Comparison of ENCODE assay signal across 1 cellular context in the genomic region with DNA sequence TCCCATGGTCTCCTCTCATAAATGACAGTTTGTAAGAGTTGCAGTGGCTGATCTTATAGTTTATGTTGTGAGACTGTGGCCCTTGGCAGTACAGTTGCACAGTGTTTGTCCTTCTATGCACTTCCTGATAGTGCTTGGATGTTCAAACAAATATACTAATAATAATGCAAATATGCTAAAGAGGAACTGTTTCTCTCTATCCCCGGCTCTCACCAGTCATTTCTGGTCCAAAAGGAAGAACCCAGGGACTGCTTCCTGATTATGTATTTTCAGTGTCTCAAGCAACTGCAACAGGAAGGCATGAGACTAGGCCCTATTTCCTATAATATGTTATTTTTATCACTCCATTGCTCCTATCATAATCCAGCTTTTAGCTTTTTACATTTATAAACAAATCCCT.
TF ChIP-seq lines count a peak whose summit lies in the region.

No MANE protein-coding gene starts in this region.

TF ChIP-seq in K562, 482 proteins besides CTCF, POLR2A, EP300 and RAD21:
- TF ChIP-seq TAF7 (tag; IDR thresholded peaks at IDR 0.05) = no peak
- TF ChIP-seq NUFIP1 (IDR thresholded peaks at IDR 0.05; ENCODE audit: partially characterized antibody) = no peak
- TF ChIP-seq ZEB2 (IDR thresholded peaks at IDR 0.05) = no peak
- TF ChIP-seq NR1H2 (CRISPR knock-in tag; IDR thresholded peaks at IDR 0.05) = no peak
- TF ChIP-seq, protein P1, sequence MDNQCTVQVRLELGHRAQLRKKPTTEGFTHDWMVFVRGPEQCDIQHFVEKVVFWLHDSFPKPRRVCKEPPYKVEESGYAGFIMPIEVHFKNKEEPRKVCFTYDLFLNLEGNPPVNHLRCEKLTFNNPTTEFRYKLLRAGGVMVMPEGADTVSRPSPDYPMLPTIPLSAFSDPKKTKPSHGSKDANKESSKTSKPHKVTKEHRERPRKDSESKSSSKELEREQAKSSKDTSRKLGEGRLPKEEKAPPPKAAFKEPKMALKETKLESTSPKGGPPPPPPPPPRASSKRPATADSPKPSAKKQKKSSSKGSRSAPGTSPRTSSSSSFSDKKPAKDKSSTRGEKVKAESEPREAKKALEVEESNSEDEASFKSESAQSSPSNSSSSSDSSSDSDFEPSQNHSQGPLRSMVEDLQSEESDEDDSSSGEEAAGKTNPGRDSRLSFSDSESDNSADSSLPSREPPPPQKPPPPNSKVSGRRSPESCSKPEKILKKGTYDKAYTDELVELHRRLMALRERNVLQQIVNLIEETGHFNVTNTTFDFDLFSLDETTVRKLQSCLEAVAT (IDR thresholded peaks at IDR 0.05) = no peak
- no peak for TF ChIP-seq SUPT5H (IDR thresholded peaks at IDR 0.05)
- TF ChIP-seq L3MBTL2 (IDR thresholded peaks at IDR 0.05) = no peak
- no peak for TF ChIP-seq ZNF830 (CRISPR knock-in tag; IDR thresholded peaks at IDR 0.05)
- no peak for TF ChIP-seq YBX1 (IDR thresholded peaks at IDR 0.05)
- TF ChIP-seq, protein P2, sequence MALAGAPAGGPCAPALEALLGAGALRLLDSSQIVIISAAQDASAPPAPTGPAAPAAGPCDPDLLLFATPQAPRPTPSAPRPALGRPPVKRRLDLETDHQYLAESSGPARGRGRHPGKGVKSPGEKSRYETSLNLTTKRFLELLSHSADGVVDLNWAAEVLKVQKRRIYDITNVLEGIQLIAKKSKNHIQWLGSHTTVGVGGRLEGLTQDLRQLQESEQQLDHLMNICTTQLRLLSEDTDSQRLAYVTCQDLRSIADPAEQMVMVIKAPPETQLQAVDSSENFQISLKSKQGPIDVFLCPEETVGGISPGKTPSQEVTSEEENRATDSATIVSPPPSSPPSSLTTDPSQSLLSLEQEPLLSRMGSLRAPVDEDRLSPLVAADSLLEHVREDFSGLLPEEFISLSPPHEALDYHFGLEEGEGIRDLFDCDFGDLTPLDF (CRISPR knock-in tag; IDR thresholded peaks at IDR 0.05) = no peak
- no peak for TF ChIP-seq MTA1 (IDR thresholded peaks at IDR 0.05; ENCODE audit: borderline replicate concordance)
- no peak for TF ChIP-seq MCM5 (IDR thresholded peaks at IDR 0.05; ENCODE audit: low read depth)
- TF ChIP-seq PTBP1 (IDR thresholded peaks at IDR 0.05; ENCODE audit: low read depth, low read length) = no peak
- TF ChIP-seq CHD4 (IDR thresholded peaks at IDR 0.05; ENCODE audit: insufficient read depth, insufficient replicate concordance, low read depth, low read length, poor library complexity, severe bottlenecking) = no peak
- TF ChIP-seq ZNF146 (CRISPR knock-in tag; IDR thresholded peaks at IDR 0.05; ENCODE audit: unreplicated experiment) = no peak
- TF ChIP-seq GATAD2A (IDR thresholded peaks at IDR 0.05) = no peak
